ENCODE assay signal across 13 cellular contexts in the genomic region with DNA sequence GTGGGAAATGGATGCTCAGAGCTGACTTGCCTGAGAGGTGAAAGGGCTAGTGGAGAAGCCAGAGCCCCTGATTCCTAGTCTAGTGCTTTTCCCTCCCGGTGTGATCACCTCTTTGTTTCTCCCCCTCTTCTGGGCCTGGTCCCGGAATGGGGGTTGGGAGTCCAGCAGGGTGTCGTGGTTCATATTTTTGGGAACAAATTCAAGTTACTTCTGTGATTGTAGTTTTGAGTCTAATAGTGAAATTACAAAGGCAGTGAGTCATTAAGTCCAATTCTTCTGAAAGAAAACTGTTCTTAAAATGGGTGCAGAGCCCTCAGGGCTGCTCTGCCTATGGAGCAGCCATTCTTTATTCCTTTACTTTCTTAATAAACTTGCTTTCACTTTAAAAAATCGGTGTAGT. TPM values are rescaled to one million over a fixed set of nuclear protein-coding genes. Genes with fewer than 3 reads are reported as not detected.
DNase-seq lines count a peak whose midpoint lies in the region; ATAC-seq and TF ChIP-seq lines count a peak whose summit lies in the region.
"Had no signal": no experiment of that assay in that cellular context is flagged by ENCODE, and none has a peak within 500 bp of the region (broad histone marks: within the 10 kb centered on the region; RNA-seq: fewer than 3 reads in every experiment).

No MANE protein-coding gene starts in this region.

- peak overlapping the region; percentile 95 for H3K27ac Mint-ChIP-seq in activated T-cell treated with anti-CD3 and anti-CD28 coated beads, Interleukin-2, amount 50 U/mL, for 24 hours
- peak overlapping the region; percentile 88 for H3K27ac Mint-ChIP-seq in activated T-helper 1 cell treated with anti-CD3 and anti-CD28 coated beads, Interleukin-12 subunit alpha, Interleukin-12 subunit beta, Interleukin-2, Interleukin-4 antibody, amounts not matched to agents 30 ng/mL and 10 ng/mL and 1 ng/mL, durations not matched to agents 14 hours and 24 hours and 36 hours
- H3K27ac Mint-ChIP-seq: neural progenitor cell had no signal

- H3K4me1 ChIP-seq in gastroesophageal sphincter, result peaks cover 42 to 100% (median 65%) of the 10 kb centered on the region in 3 donors
- peaks cover 43 to 92% (median 60%) of the 10 kb centered on the region in 4 donors for H3K4me1 ChIP-seq in transverse colon

- H3K27me3 ChIP-seq in gastroesophageal sphincter, result no peaks in the 10 kb centered on the region
- H3K27me3 ChIP-seq in transverse colon, result no peaks in the 10 kb centered on the region
- H3K27me3 ChIP-seq: neural progenitor cell had no signal

- no peaks in the 10 kb centered on the region for H3K9me3 ChIP-seq in gastroesophageal sphincter
- no peaks in the 10 kb centered on the region for H3K9me3 ChIP-seq in transverse colon

- TF ChIP-seq POLR2A in gastroesophageal sphincter (IDR thresholded peaks at IDR 0.05) (no peak), transverse colon (IDR thresholded peaks at IDR 0.05) (no peak)

- H3K27ac ChIP-seq in gastroesophageal sphincter (peak overlapping the region in 3 of 4 donors; percentile 21 to 99 (median 99)), transverse colon (peak overlapping the region; percentile 11 to 99 (median 67))
- H3K27ac ChIP-seq: neural progenitor cell had no signal

- H3K4me3 Mint-ChIP-seq in activated T-cell treated with anti-CD3 and anti-CD28 coated beads, Interleukin-2, amount 50 U/mL, for 24 hours, result peak overlapping the region; percentile 60
- H3K4me3 Mint-ChIP-seq in activated T-helper 1 cell treated with anti-CD3 and anti-CD28 coated beads, Interleukin-12 subunit alpha, Interleukin-12 subunit beta, Interleukin-2, Interleukin-4 antibody, amounts not matched to agents 30 ng/mL and 10 ng/mL and 1 ng/mL, durations not matched to agents 14 hours and 24 hours and 36 hours, result peak overlapping the region; percentile 64
- H3K4me3 Mint-ChIP-seq: neural progenitor cell had no signal

- ATAC-seq in gastroesophageal sphincter (no peak), HG02981 (IDR thresholded peaks at IDR 0.05; ENCODE audit: unreplicated experiment) (no peak)

- no peaks in the 10 kb centered on the region for H3K36me3 ChIP-seq in gastroesophageal sphincter
- no peaks in the 10 kb centered on the region for H3K36me3 ChIP-seq in transverse colon
- H3K36me3 ChIP-seq: neural progenitor cell had no signal

- H3K4me3 ChIP-seq in gastroesophageal sphincter (no peak overlapping the region), transverse colon (no peak overlapping the region)
- H3K4me3 ChIP-seq: neural progenitor cell had no signal

- no peaks in the 10 kb centered on the region for H3K27me3 Mint-ChIP-seq in activated T-cell treated with anti-CD3 and anti-CD28 coated beads, Interleukin-2, amount 50 U/mL, for 24 hours
- H3K27me3 Mint-ChIP-seq in activated T-helper 1 cell treated with anti-CD3 and anti-CD28 coated beads, Interleukin-12 subunit alpha, Interleukin-12 subunit beta, Interleukin-2, Interleukin-4 antibody, amounts not matched to agents 30 ng/mL and 10 ng/mL and 1 ng/mL, durations not matched to agents 14 hours and 24 hours and 36 hours (ENCODE audit: insufficient read depth), result no peaks in the 10 kb centered on the region

- intact Hi-C loops in activated T-helper 1 cell treated with anti-CD3 and anti-CD28 coated beads, Interleukin-12 subunit alpha, Interleukin-12 subunit beta, Interleukin-2, Interleukin-4 antibody, amounts not matched to agents 30 ng/mL and 10 ng/mL and 1 ng/mL, durations not matched to agents 14 hours and 24 hours and 36 hours (cut with micrococcal nuclease), result loop anchor here (10.0 kb wide), 2 partner anchors 464 to 824 kb away; partner anchors contain the start of genes DCAF5 and ZFP36L1
- intact Hi-C loops in transverse colon (cut with DNase I; ENCODE audit: low total_unique reads), result no loop called here

- no peaks in the 10 kb centered on the region for H3K9me3 Mint-ChIP-seq in activated T-cell treated with anti-CD3 and anti-CD28 coated beads, Interleukin-2, amount 50 U/mL, for 24 hours
- H3K9me3 Mint-ChIP-seq in activated T-helper 1 cell treated with anti-CD3 and anti-CD28 coated beads, Interleukin-12 subunit alpha, Interleukin-12 subunit beta, Interleukin-2, Interleukin-4 antibody, amounts not matched to agents 30 ng/mL and 10 ng/mL and 1 ng/mL, durations not matched to agents 14 hours and 24 hours and 36 hours, result no peaks in the 10 kb centered on the region
- H3K9me3 Mint-ChIP-seq: neural progenitor cell had no signal

- in situ Hi-C loops in transverse colon (cut with MboI; ENCODE audit: low pct_ligation_motif_present in 1 of 4, low pct_unique_long_range_greater_than_20kb in 1 of 4, low sequenced_read_pairs in 3 of 4), result no loop called here

- no peak for DNase-seq in activated T-cell treated with anti-CD3 and anti-CD28 coated beads, Interleukin-2, amount 50 U/mL, for 24 hours
- no peak for DNase-seq in activated T-cell treated with anti-CD3 and anti-CD28 coated beads, Interleukin-2, amount 50 U/mL, for 1 hour
- DNase-seq in activated T-helper 1 cell treated with anti-CD3 and anti-CD28 coated beads, Interleukin-12 subunit alpha, Interleukin-12 subunit beta, Interleukin-2, Interleukin-4 antibody, amounts not matched to agents 30 ng/mL and 10 ng/mL and 1 ng/mL, durations not matched to agents 14 hours and 24 hours and 36 hours (ENCODE audit: low spot score), result no peak
- DNase-seq in transverse colon (no peak), SW 1271 (lab: John Stamatoyannopoulos, UW) (no peak), NCI-H1092 treated with DMSO at 0.1 percent for 48 hours (lab: John Stamatoyannopoulos, UW) (no peak)
- DNase-seq: effector CD8-positive, alpha-beta T cell; H7; NCI-H526 had no signal

- H3K36me3 Mint-ChIP-seq in activated T-cell treated with anti-CD3 and anti-CD28 coated beads, Interleukin-2, amount 50 U/mL, for 24 hours (ENCODE audit: low read depth), result peaks cover 86% of the 10 kb centered on the region
- H3K36me3 Mint-ChIP-seq in activated T-helper 1 cell treated with anti-CD3 and anti-CD28 coated beads, Interleukin-12 subunit alpha, Interleukin-12 subunit beta, Interleukin-2, Interleukin-4 antibody, amounts not matched to agents 30 ng/mL and 10 ng/mL and 1 ng/mL, durations not matched to agents 14 hours and 24 hours and 36 hours (ENCODE audit: low read depth), result peaks cover 46% of the 10 kb centered on the region

- TF ChIP-seq CTCF in gastroesophageal sphincter (IDR thresholded peaks at IDR 0.05) (no peak), transverse colon (IDR thresholded peaks at IDR 0.05) (no peak)

- 25 to 34% methylated on average over 4 of the region's 4 CpGs for WGBS in gastroesophageal sphincter (ENCODE audit: low coverage in 1 of 2), 2 donors
- 67 to 68% methylated on average over 4 of the region's 4 CpGs for WGBS in transverse colon (ENCODE audit: low coverage in 1 of 2), 2 donors

- no peak for TF ChIP-seq EP300 in gastroesophageal sphincter (IDR thresholded peaks at IDR 0.05)
- TF ChIP-seq EP300 in transverse colon (IDR thresholded peaks at IDR 0.05; ENCODE audit: low read depth), result no peak

- peaks cover 96% of the 10 kb centered on the region for H3K4me1 Mint-ChIP-seq in activated T-cell treated with anti-CD3 and anti-CD28 coated beads, Interleukin-2, amount 50 U/mL, for 24 hours (ENCODE audit: low read depth)
- peaks cover 97% of the 10 kb centered on the region for H3K4me1 Mint-ChIP-seq in activated T-helper 1 cell treated with anti-CD3 and anti-CD28 coated beads, Interleukin-12 subunit alpha, Interleukin-12 subunit beta, Interleukin-2, Interleukin-4 antibody, amounts not matched to agents 30 ng/mL and 10 ng/mL and 1 ng/mL, durations not matched to agents 14 hours and 24 hours and 36 hours (ENCODE audit: low read depth)

RNA-seq across cellular contexts. Expression of gene SUSD6, which starts 7.6 kb away (rescaled TPM):
- 91.3 and 94.3 TPM in 2 replicates for total RNA-seq in activated T-helper 1 cell treated with anti-CD3 and anti-CD28 coated beads, Interleukin-12 subunit alpha, Interleukin-12 subunit beta, Interleukin-2, Interleukin-4 antibody, amounts not matched to agents 30 ng/mL and 10 ng/mL and 1 ng/mL, durations not matched to agents 14 hours and 24 hours and 36 hours
- total RNA-seq in gastroesophageal sphincter, result 10 to 100 TPM; 24.4 to 40.6 (median 38.5) TPM
- 100 to 1,000 TPM in 2 of 4 donors, 10 to 100 TPM in 2; 29.1 to 159 (median 95.0) TPM for total RNA-seq in transverse colon

RNA-seq across cellular contexts. Expression of gene CCDC177, which starts 44.3 kb away (rescaled TPM):
- 0.08 TPM in 1 of 2 replicates, not detected in the other for total RNA-seq in activated T-helper 1 cell treated with anti-CD3 and anti-CD28 coated beads, Interleukin-12 subunit alpha, Interleukin-12 subunit beta, Interleukin-2, Interleukin-4 antibody, amounts not matched to agents 30 ng/mL and 10 ng/mL and 1 ng/mL, durations not matched to agents 14 hours and 24 hours and 36 hours
- total RNA-seq in gastroesophageal sphincter (not detected), transverse colon (not detected)
- total RNA-seq: subcutaneous adipose tissue had no signal
